Comparison of ENCODE assay signal across 20 cellular contexts in genomic region chr21:35637431-35637830, GRCh38.
A peak's percentile ranks its signal among the peaks of the same experiment; 100 is the strongest.
DNase-seq lines count a peak whose midpoint lies in the region; ATAC-seq and TF ChIP-seq lines count a peak whose summit lies in the region.
"Had no signal": no experiment of that assay in that cellular context is flagged by ENCODE, and none has a peak within 500 bp of the region (broad histone marks: within the 10 kb centered on the region; RNA-seq: fewer than 3 reads in every experiment).

No MANE protein-coding gene starts in this region.

- WGBS in mesenchymal stem cell, result 60% methylated on average over 2 of the region's 2 CpGs

- no peaks in the 10 kb centered on the region for H3K36me3 ChIP-seq in mesenchymal stem cell (ENCODE audit: control insufficient read depth in 1 of 2, insufficient read depth in 2 of 2, low read depth in 1 of 2, low read length in 2 of 2)
- H3K36me3 ChIP-seq: HAP-1, right lobe of liver had no signal

- no peaks in the 10 kb centered on the region for H3K9me3 ChIP-seq in mesenchymal stem cell (ENCODE audit: control insufficient read depth, low read length)
- H3K9me3 ChIP-seq: HAP-1, right lobe of liver had no signal

- H2AFZ ChIP-seq in mesenchymal stem cell (ENCODE audit: low read depth, low read length), result no peak overlapping the region

- no peaks in the 10 kb centered on the region for H3K4me1 Mint-ChIP-seq in T-cell
- H3K4me1 Mint-ChIP-seq in activated CD4-positive, alpha-beta T cell treated with anti-CD3 and anti-CD28 coated beads, Interleukin-2, amount 10 ng/mL, durations not matched to agents 24 days and 14 days, result no peaks in the 10 kb centered on the region
- no peaks in the 10 kb centered on the region for H3K4me1 Mint-ChIP-seq in activated T-helper 17 cell treated with anti-CD3 and anti-CD28 coated beads, Interleukin-2, amount 50 U/mL, for 72 hours
- H3K4me1 Mint-ChIP-seq: activated naive CD8-positive, alpha-beta T cell treated with anti-CD3 and anti-CD28 coated beads for 36 hours had no signal

- no peak overlapping the region for H3K4me2 ChIP-seq in mesenchymal stem cell (ENCODE audit: low read length, poor library complexity, severe bottlenecking)

- no peaks in the 10 kb centered on the region for H3K27me3 ChIP-seq in mesenchymal stem cell (ENCODE audit: control insufficient read depth in 1 of 2, insufficient read depth in 1 of 2, low read length in 2 of 2)
- H3K27me3 ChIP-seq: right lobe of liver had no signal

- no peak overlapping the region for H3K23ac ChIP-seq in mesenchymal stem cell (ENCODE audit: low read length in 2 of 2)

- H3K4me3 ChIP-seq in cardiac fibroblast (replicated peaks in 1 of 2; ENCODE audit: low read depth in 2 of 2, low read length in 2 of 2) (no peak overlapping the region), mesenchymal stem cell (ENCODE audit: insufficient read depth in 1 of 2, low read depth in 1 of 2, low read length in 2 of 2) (peak overlapping the region in 1 of 2 experiments; percentile 19)
- H3K4me3 ChIP-seq: HAP-1, right lobe of liver had no signal

- H3K27ac ChIP-seq in mesenchymal stem cell (ENCODE audit: low read length, poor library complexity, severe bottlenecking), result no peak overlapping the region
- H3K27ac ChIP-seq: HL-60, right lobe of liver had no signal

- H3K27me3 Mint-ChIP-seq in T-cell, result peaks cover 13 to 15% of the 10 kb centered on the region in 2 donors
- peaks cover 22% of the 10 kb centered on the region for H3K27me3 Mint-ChIP-seq in activated CD4-positive, alpha-beta T cell treated with anti-CD3 and anti-CD28 coated beads, Interleukin-2, amount 10 ng/mL, durations not matched to agents 24 days and 14 days
- H3K27me3 Mint-ChIP-seq in activated T-helper 17 cell treated with anti-CD3 and anti-CD28 coated beads, Interleukin-2, amount 50 U/mL, for 72 hours, result peaks cover 20% of the 10 kb centered on the region

- H2BK12ac ChIP-seq in mesenchymal stem cell (ENCODE audit: low read length in 2 of 2), result no peak overlapping the region

- no peak overlapping the region for H4K91ac ChIP-seq in mesenchymal stem cell (ENCODE audit: low read length)

- H2BK120ac ChIP-seq in mesenchymal stem cell (ENCODE audit: low read depth, low read length), result no peak overlapping the region

- no peaks in the 10 kb centered on the region for H3K4me1 ChIP-seq in mesenchymal stem cell (ENCODE audit: control insufficient read depth, insufficient read depth, low read depth, low read length)
- H3K4me1 ChIP-seq: HAP-1, right lobe of liver had no signal

- no peaks in the 10 kb centered on the region for H3K79me1 ChIP-seq in mesenchymal stem cell (replicated peaks; ENCODE audit: low read length, poor library complexity, severe bottlenecking)

- TF ChIP-seq CTCF in cardiac fibroblast (IDR thresholded peaks at IDR 0.05; ENCODE audit: low read depth, low read length), result no peak

- no peak overlapping the region for H2BK15ac ChIP-seq in mesenchymal stem cell (ENCODE audit: low read depth, poor library complexity, severe bottlenecking)

- no peak overlapping the region for H4K8ac ChIP-seq in mesenchymal stem cell (ENCODE audit: low read length)

- H2BK5ac ChIP-seq in mesenchymal stem cell (ENCODE audit: low read depth, low read length, poor library complexity, severe bottlenecking), result no peak overlapping the region

- intact Hi-C loops in activated CD4-positive, alpha-beta T cell treated with anti-CD3 and anti-CD28 coated beads, Interleukin-2, amount 10 ng/mL, durations not matched to agents 24 days and 14 days (cut with micrococcal nuclease), result no loop called here

- H3K27ac Mint-ChIP-seq in T-cell, result no peak overlapping the region
- H3K27ac Mint-ChIP-seq in activated CD4-positive, alpha-beta T cell treated with anti-CD3 and anti-CD28 coated beads, Interleukin-2, amount 10 ng/mL, durations not matched to agents 24 days and 14 days, result no peak overlapping the region
- H3K27ac Mint-ChIP-seq in activated T-helper 17 cell treated with anti-CD3 and anti-CD28 coated beads, Interleukin-2, amount 50 U/mL, for 72 hours, result no peak overlapping the region
- H3K27ac Mint-ChIP-seq: activated naive CD8-positive, alpha-beta T cell treated with anti-CD3 and anti-CD28 coated beads for 36 hours had no signal

- H3K4me3 Mint-ChIP-seq in T-cell, result no peak overlapping the region
- no peak overlapping the region for H3K4me3 Mint-ChIP-seq in activated CD4-positive, alpha-beta T cell treated with anti-CD3 and anti-CD28 coated beads, Interleukin-2, amount 10 ng/mL, durations not matched to agents 24 days and 14 days
- no peak overlapping the region for H3K4me3 Mint-ChIP-seq in activated T-helper 17 cell treated with anti-CD3 and anti-CD28 coated beads, Interleukin-2, amount 50 U/mL, for 72 hours
- H3K4me3 Mint-ChIP-seq: activated naive CD8-positive, alpha-beta T cell treated with anti-CD3 and anti-CD28 coated beads for 36 hours; neural crest cell had no signal

- H3K36me3 Mint-ChIP-seq in T-cell, result no peaks in the 10 kb centered on the region
- H3K36me3 Mint-ChIP-seq in activated CD4-positive, alpha-beta T cell treated with anti-CD3 and anti-CD28 coated beads, Interleukin-2, amount 10 ng/mL, durations not matched to agents 24 days and 14 days (ENCODE audit: low read depth), result no peaks in the 10 kb centered on the region
- no peaks in the 10 kb centered on the region for H3K36me3 Mint-ChIP-seq in activated T-helper 17 cell treated with anti-CD3 and anti-CD28 coated beads, Interleukin-2, amount 50 U/mL, for 72 hours (ENCODE audit: low read depth)
- H3K36me3 Mint-ChIP-seq: activated naive CD8-positive, alpha-beta T cell treated with anti-CD3 and anti-CD28 coated beads for 36 hours had no signal

- ATAC-seq in T-cell (replicated peaks in 1 of 4), result no peak
- ATAC-seq in activated T-helper 17 cell treated with anti-CD3 and anti-CD28 coated beads, Interleukin-2, amount 50 U/mL, for 72 hours (replicated peaks), result no peak
- ATAC-seq: right lobe of liver had no signal

- no peak overlapping the region for H3K14ac ChIP-seq in mesenchymal stem cell (ENCODE audit: low read length in 2 of 2)

- no peak overlapping the region for H3K18ac ChIP-seq in mesenchymal stem cell (ENCODE audit: low read depth in 1 of 2, low read length in 2 of 2)

- DNase-seq in AG20443 (ENCODE audit: low spot score) (peak; percentile 60), LHCN-M2 (ENCODE audit: low read depth) (peak; percentile 72), cardiac fibroblast (ENCODE audit: low read depth in 2 of 2) (peak; percentile 50 to 90), mesenchymal stem cell (no peak), T-cell (no peak), NCI-H226 (no peak)
- DNase-seq in activated CD4-positive, alpha-beta T cell treated with anti-CD3 and anti-CD28 coated beads, Interleukin-2, amount 10 ng/mL, durations not matched to agents 24 days and 14 days, result no peak
- DNase-seq: activated CD4-positive, alpha-beta T cell treated with anti-CD3 and anti-CD28 coated beads for 48 hours; activated naive CD8-positive, alpha-beta T cell treated with anti-CD3 and anti-CD28 coated beads for 36 hours; foreskin melanocyte; Karpas-422; NCI-H2081; right lobe of liver; SHP77; stimulated activated naive CD4-positive, alpha-beta T cell; T-helper 9 cell had no signal

- POLR2A ChIA-PET in T-cell (lab: Charles Lee), result no interaction called here

- CTCF ChIA-PET in T-cell (lab: Charles Lee), result no interaction called here

- H2AK5ac ChIP-seq in mesenchymal stem cell (ENCODE audit: low read length, severe bottlenecking), result no peak overlapping the region

- H3K4ac ChIP-seq in mesenchymal stem cell (ENCODE audit: low read depth in 1 of 2, low read length in 2 of 2), result no peak overlapping the region

- H3K9me3 Mint-ChIP-seq in T-cell, result no peaks in the 10 kb centered on the region
- no peaks in the 10 kb centered on the region for H3K9me3 Mint-ChIP-seq in activated CD4-positive, alpha-beta T cell treated with anti-CD3 and anti-CD28 coated beads, Interleukin-2, amount 10 ng/mL, durations not matched to agents 24 days and 14 days
- no peaks in the 10 kb centered on the region for H3K9me3 Mint-ChIP-seq in activated T-helper 17 cell treated with anti-CD3 and anti-CD28 coated beads, Interleukin-2, amount 50 U/mL, for 72 hours
- H3K9me3 Mint-ChIP-seq: neural crest cell had no signal

- peak overlapping the region; percentile 13 for H3K9ac ChIP-seq in mesenchymal stem cell (ENCODE audit: low read length)

Comparison
In these comparisons a context has a peak if more than half of its experiments do, and no peak if none do; other contexts are left out.
1. DNase-seq: peak in AG20443 (single experiment), LHCN-M2 (single experiment) and cardiac fibroblast (2 of 2); none in mesenchymal stem cell (single experiment), T-cell (0 of 34), activated CD4-positive, alpha-beta T cell treated with anti-CD3 and anti-CD28 coated beads, Interleukin-2, amount 10 ng/mL, durations not matched to agents 24 days and 14 days (single experiment) and NCI-H226 (single experiment).